ENCODE assay signal across 28 cellular contexts in the genomic region with DNA sequence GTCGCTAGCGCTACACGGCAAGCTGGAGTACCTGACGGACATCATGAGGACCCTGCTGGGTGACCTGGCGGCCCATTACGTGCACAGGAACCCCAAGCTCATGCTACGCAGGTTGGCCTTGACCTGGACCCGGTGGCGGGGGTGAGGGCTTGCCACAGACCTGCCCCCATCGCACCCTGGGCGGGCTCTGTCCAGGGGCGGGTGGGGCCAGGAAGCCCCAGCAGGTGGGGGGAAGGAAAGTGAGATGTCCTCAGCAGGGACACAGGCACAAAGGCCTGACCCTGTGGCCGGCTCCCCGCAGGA. TPM values are rescaled to one million over a fixed set of nuclear protein-coding genes. Genes with fewer than 3 reads are reported as not detected.
DNase-seq lines count a peak whose midpoint lies in the region; ATAC-seq and TF ChIP-seq lines count a peak whose summit lies in the region.
"Had no signal": no experiment of that assay in that cellular context is flagged by ENCODE, and none has a peak within 500 bp of the region (broad histone marks: within the 10 kb centered on the region; RNA-seq: fewer than 3 reads in every experiment).

No MANE protein-coding gene starts in this region.

- no peaks in the 10 kb centered on the region for H3K9me3 Mint-ChIP-seq in activated CD4-positive, alpha-beta T cell treated with anti-CD3 and anti-CD28 coated beads for 36 hours (ENCODE audit: low read depth)
- H3K9me3 Mint-ChIP-seq in activated CD4-positive, alpha-beta T cell treated with anti-CD3 and anti-CD28 coated beads, Interleukin-2, amount 10 ng/mL, durations not matched to agents 24 days and 14 days = no peaks in the 10 kb centered on the region
- peaks cover 20% of the 10 kb centered on the region for H3K9me3 Mint-ChIP-seq in nephron progenitor cell
- H3K9me3 Mint-ChIP-seq: CD4-positive, alpha-beta T cell; GM23338 had no signal

- H3K27ac ChIP-seq in right cardiac atrium (ENCODE audit: low read length) (no peak overlapping the region), heart right ventricle (no peak overlapping the region), RWPE1 (peak overlapping the region; percentile 83)
- H3K27ac ChIP-seq: BLaER1 had no signal

- no peaks in the 10 kb centered on the region for H3K36me3 Mint-ChIP-seq in activated CD4-positive, alpha-beta T cell treated with anti-CD3 and anti-CD28 coated beads for 36 hours (ENCODE audit: low read depth)
- no peaks in the 10 kb centered on the region for H3K36me3 Mint-ChIP-seq in activated CD4-positive, alpha-beta T cell treated with anti-CD3 and anti-CD28 coated beads, Interleukin-2, amount 10 ng/mL, durations not matched to agents 24 days and 14 days (ENCODE audit: low read depth)
- no peaks in the 10 kb centered on the region for H3K36me3 Mint-ChIP-seq in nephron progenitor cell (ENCODE audit: low read depth)

- CTCF ChIA-PET in activated CD4-positive, alpha-beta T cell treated with anti-CD3 and anti-CD28 coated beads for 36 hours (lab: Charles Lee) = no interaction called here
- CTCF ChIA-PET in RWPE1 (lab: Yijun Ruan, JAX) = no interaction called here

- H3K4me1 ChIP-seq in right cardiac atrium (ENCODE audit: control insufficient read depth, insufficient read depth, low read length) = no peaks in the 10 kb centered on the region
- peaks cover 0 to 4% (median under 1%) of the 10 kb centered on the region in 9 donors for H3K4me1 ChIP-seq in heart right ventricle

- 93% methylated on average over 14 of the region's 14 CpGs for WGBS in right cardiac atrium
- WGBS in heart right ventricle, 2 donors = 91 to 95% methylated on average over 13 of the region's 14 CpGs

- no peak overlapping the region for H3K27ac Mint-ChIP-seq in activated CD4-positive, alpha-beta T cell treated with anti-CD3 and anti-CD28 coated beads for 36 hours
- H3K27ac Mint-ChIP-seq in activated CD4-positive, alpha-beta T cell treated with anti-CD3 and anti-CD28 coated beads, Interleukin-2, amount 10 ng/mL, durations not matched to agents 24 days and 14 days = no peak overlapping the region
- no peak overlapping the region for H3K27ac Mint-ChIP-seq in nephron progenitor cell
- H3K27ac Mint-ChIP-seq: CD4-positive, alpha-beta T cell; GM23338; H9 had no signal

- no peak overlapping the region for H3K4me3 ChIP-seq in right cardiac atrium (ENCODE audit: low read length)
- H3K4me3 ChIP-seq in heart right ventricle = no peak overlapping the region
- H3K4me3 ChIP-seq: BLaER1, GM12878, GM23338 had no signal

- intact Hi-C loops in activated CD4-positive, alpha-beta T cell treated with anti-CD3 and anti-CD28 coated beads for 36 hours (cut with DNase I, micrococcal nuclease) = no loop called here
- intact Hi-C loops in activated CD4-positive, alpha-beta T cell treated with anti-CD3 and anti-CD28 coated beads, Interleukin-2, amount 10 ng/mL, durations not matched to agents 24 days and 14 days (cut with micrococcal nuclease) = no loop called here
- intact Hi-C loops in right cardiac atrium (cut with DNase I) = no loop called here
- intact Hi-C loops in heart right ventricle (cut with DNase I) = no loop called here

- no peak for ATAC-seq in activated CD4-positive, alpha-beta T cell treated with anti-CD3 and anti-CD28 coated beads for 36 hours
- ATAC-seq in right cardiac atrium = no peak
- no peak for ATAC-seq in heart right ventricle
- no peak for ATAC-seq in HG03439 (IDR thresholded peaks at IDR 0.05; ENCODE audit: unreplicated experiment)
- ATAC-seq: GM12878, GM23338, PC-3 had no signal

- H3K9me3 ChIP-seq in right cardiac atrium (ENCODE audit: control insufficient read depth, low read length) (no peaks in the 10 kb centered on the region), heart right ventricle (no peaks in the 10 kb centered on the region)

- H3K27me3 ChIP-seq in right cardiac atrium (ENCODE audit: control insufficient read depth, insufficient read depth) (no peaks in the 10 kb centered on the region), heart right ventricle (no peaks in the 10 kb centered on the region)
- H3K27me3 ChIP-seq: BLaER1 had no signal

- H3K4me3 Mint-ChIP-seq in activated CD4-positive, alpha-beta T cell treated with anti-CD3 and anti-CD28 coated beads for 36 hours = no peak overlapping the region
- H3K4me3 Mint-ChIP-seq in activated CD4-positive, alpha-beta T cell treated with anti-CD3 and anti-CD28 coated beads, Interleukin-2, amount 10 ng/mL, durations not matched to agents 24 days and 14 days = no peak overlapping the region
- no peak overlapping the region for H3K4me3 Mint-ChIP-seq in nephron progenitor cell
- H3K4me3 Mint-ChIP-seq: CD4-positive, alpha-beta T cell; GM23338; H9 had no signal

- H3K36me3 ChIP-seq in heart right ventricle = no peaks in the 10 kb centered on the region
- H3K36me3 ChIP-seq: BLaER1 had no signal

- DNase-seq in activated CD4-positive, alpha-beta T cell treated with anti-CD3 and anti-CD28 coated beads for 36 hours = peak; percentile 1
- DNase-seq in activated CD4-positive, alpha-beta T cell treated with anti-CD3 and anti-CD28 coated beads, Interleukin-2, amount 10 ng/mL, durations not matched to agents 24 days and 14 days = no peak
- DNase-seq in right cardiac atrium = peak in 2 of 3 donors; percentile 20 to 46
- no peak for DNase-seq in heart right ventricle
- DNase-seq in RWPE1 (ENCODE audit: low spot score) = no peak
- peak; percentile 3 for DNase-seq in nephron progenitor cell
- no peak for DNase-seq in NCI-H2171 (lab: John Stamatoyannopoulos, UW)
- DNase-seq: CD4-positive, alpha-beta T cell; DMS53; H9; KBM-7; MV-4-11; NCI-H1105; NCI-H1436 treated with DMSO at 0.1 percent for 48 hours; NCI-H1930; NCI-H2107; NCI-H446 treated with DMSO at 0.1 percent for 48 hours; NCI-H526; NCI-H82; NK-92 treated with Interleukin-12 subunit alpha and Interleukin-12 subunit beta, amount 100 ng/mL, for 24 hours; PC-3; SHP77 treated with DMSO at 0.1 percent for 48 hours had no signal

- H3K4me1 Mint-ChIP-seq in activated CD4-positive, alpha-beta T cell treated with anti-CD3 and anti-CD28 coated beads for 36 hours = peaks cover 5% of the 10 kb centered on the region
- H3K4me1 Mint-ChIP-seq in activated CD4-positive, alpha-beta T cell treated with anti-CD3 and anti-CD28 coated beads, Interleukin-2, amount 10 ng/mL, durations not matched to agents 24 days and 14 days = no peaks in the 10 kb centered on the region
- peaks cover 8% of the 10 kb centered on the region for H3K4me1 Mint-ChIP-seq in nephron progenitor cell

- H3K27me3 Mint-ChIP-seq in activated CD4-positive, alpha-beta T cell treated with anti-CD3 and anti-CD28 coated beads for 36 hours = peaks cover 3% of the 10 kb centered on the region
- peaks cover 5% of the 10 kb centered on the region for H3K27me3 Mint-ChIP-seq in activated CD4-positive, alpha-beta T cell treated with anti-CD3 and anti-CD28 coated beads, Interleukin-2, amount 10 ng/mL, durations not matched to agents 24 days and 14 days
- no peaks in the 10 kb centered on the region for H3K27me3 Mint-ChIP-seq in nephron progenitor cell (ENCODE audit: low read depth, poor library complexity)

- no peak for TF ChIP-seq CTCF in heart right ventricle (IDR thresholded peaks at IDR 0.05)
- no peak for TF ChIP-seq CTCF in RWPE1 (conservative IDR thresholded peaks at IDR 0.05; ENCODE audit: low read depth)
- TF ChIP-seq CTCF in nephron progenitor cell (IDR thresholded peaks at IDR 0.05) = no peak

- POLR2A ChIA-PET in activated CD4-positive, alpha-beta T cell treated with anti-CD3 and anti-CD28 coated beads for 36 hours (lab: Charles Lee) = no interaction called here
- POLR2A ChIA-PET in RWPE1 (lab: Yijun Ruan, JAX; ENCODE audit: low non-redundant PET) = no interaction called here

RNA-seq across cellular contexts. Expression of gene SRPK3, which starts 5.6 kb away (rescaled TPM):
- not detected for total RNA-seq in activated CD4-positive, alpha-beta T cell treated with anti-CD3 and anti-CD28 coated beads for 36 hours
- not detected in 2 replicates for total RNA-seq in activated CD4-positive, alpha-beta T cell treated with anti-CD3 and anti-CD28 coated beads, Interleukin-2, amount 10 ng/mL, durations not matched to agents 24 days and 14 days
- total RNA-seq in right cardiac atrium = 10 to 100 TPM; 27.0 to 53.1 (median 39.3) TPM
- 36.5 TPM for polyA plus RNA-seq in right cardiac atrium
- 10 to 100 TPM; 20.3 to 52.7 (median 44.8) TPM for total RNA-seq in heart right ventricle
- 10 to 100 TPM in 1 of 2 donors, 1 to 10 TPM in 1; 9.9 to 52.2 TPM for polyA plus RNA-seq in heart right ventricle
- total RNA-seq: CD4-positive, alpha-beta T cell; GM12878; GM23338; H9; HT1080; MCF 10A had no signal

RNA-seq across cellular contexts. Expression of gene PLXNB3, which starts 11.2 kb away (rescaled TPM):
- 1 to 10 TPM; 1.6 to 2.4 TPM for total RNA-seq in activated CD4-positive, alpha-beta T cell treated with anti-CD3 and anti-CD28 coated beads for 36 hours
- 0.43 and 0.49 TPM in 2 replicates for total RNA-seq in activated CD4-positive, alpha-beta T cell treated with anti-CD3 and anti-CD28 coated beads, Interleukin-2, amount 10 ng/mL, durations not matched to agents 24 days and 14 days
- total RNA-seq in right cardiac atrium (10 to 100 TPM in 1 of 4 donors, 1 to 10 TPM in 3; 7.0 to 10.9 (median 9.5) TPM), heart right ventricle (1 to 10 TPM; 2.1 to 5.8 (median 4.3) TPM)
- polyA plus RNA-seq in right cardiac atrium (6.8 TPM), heart right ventricle (1 to 10 TPM; 1.1 to 8.1 TPM)
- total RNA-seq: CD4-positive, alpha-beta T cell had no signal

RNA-seq across cellular contexts. Expression of gene IDH3G, which starts 18.9 kb away (rescaled TPM):
- 10 to 100 TPM; 48.8 to 62.4 TPM for total RNA-seq in activated CD4-positive, alpha-beta T cell treated with anti-CD3 and anti-CD28 coated beads for 36 hours
- total RNA-seq in activated CD4-positive, alpha-beta T cell treated with anti-CD3 and anti-CD28 coated beads, Interleukin-2, amount 10 ng/mL, durations not matched to agents 24 days and 14 days = 70.2 and 78.8 TPM in 2 replicates
- total RNA-seq in right cardiac atrium = 10 to 100 TPM; 60.6 to 68.6 (median 66.6) TPM
- 66.9 TPM for polyA plus RNA-seq in right cardiac atrium
- 10 to 100 TPM; 58.7 to 86.9 (median 74.5) TPM for total RNA-seq in heart right ventricle
- polyA plus RNA-seq in heart right ventricle = 10 to 100 TPM; 73.4 to 97.2 TPM

RNA-seq across cellular contexts. Expression of gene SSR4, which starts 19.2 kb away (rescaled TPM):
- 100 to 1,000 TPM; 124 to 146 TPM for total RNA-seq in activated CD4-positive, alpha-beta T cell treated with anti-CD3 and anti-CD28 coated beads for 36 hours
- 265 and 277 TPM in 2 replicates for total RNA-seq in activated CD4-positive, alpha-beta T cell treated with anti-CD3 and anti-CD28 coated beads, Interleukin-2, amount 10 ng/mL, durations not matched to agents 24 days and 14 days
- total RNA-seq in right cardiac atrium = 100 to 1,000 TPM; 162 to 208 (median 193) TPM
- polyA plus RNA-seq in right cardiac atrium = 336 TPM
- 100 to 1,000 TPM in 9 of 10 donors, 10 to 100 TPM in 1; 94.1 to 227 (median 144) TPM for total RNA-seq in heart right ventricle
- polyA plus RNA-seq in heart right ventricle = 100 to 1,000 TPM; 477 to 551 TPM

RNA-seq across cellular contexts. Expression of gene ABCD1, which starts 50.6 kb away (rescaled TPM):
- 1 to 10 TPM; 4.5 to 4.8 TPM for total RNA-seq in activated CD4-positive, alpha-beta T cell treated with anti-CD3 and anti-CD28 coated beads for 36 hours
- 6.6 and 7.7 TPM in 2 replicates for total RNA-seq in activated CD4-positive, alpha-beta T cell treated with anti-CD3 and anti-CD28 coated beads, Interleukin-2, amount 10 ng/mL, durations not matched to agents 24 days and 14 days
- total RNA-seq in right cardiac atrium = 10 to 100 TPM; 14.1 to 15.9 (median 15.5) TPM
- polyA plus RNA-seq in right cardiac atrium = 11.0 TPM
- 10 to 100 TPM; 11.0 to 24.2 (median 14.4) TPM for total RNA-seq in heart right ventricle
- polyA plus RNA-seq in heart right ventricle = 10 to 100 TPM in 1 of 2 donors, 1 to 10 TPM in 1; 9.3 to 15.3 TPM

Comparison
In these comparisons a context has a peak if more than half of its experiments do, and no peak if none do; other contexts are left out.
1. DNase-seq: peak in activated CD4-positive, alpha-beta T cell treated with anti-CD3 and anti-CD28 coated beads for 36 hours (single experiment), right cardiac atrium (2 of 3) and nephron progenitor cell (single experiment); none in activated CD4-positive, alpha-beta T cell treated with anti-CD3 and anti-CD28 coated beads, Interleukin-2, amount 10 ng/mL, durations not matched to agents 24 days and 14 days (single experiment), heart right ventricle (0 of 2), RWPE1 (single experiment) and NCI-H2171 (single experiment).
2. RNA of gene SRPK3, which starts 5.6 kb away (total RNA-seq): 27.0 to 53.1 TPM in right cardiac atrium and 20.3 to 52.7 TPM in heart right ventricle; not detected in activated CD4-positive, alpha-beta T cell treated with anti-CD3 and anti-CD28 coated beads for 36 hours and not detected in activated CD4-positive, alpha-beta T cell treated with anti-CD3 and anti-CD28 coated beads, Interleukin-2, amount 10 ng/mL, durations not matched to agents 24 days and 14 days; every median in the first group is over 10 times any median in the second.